In the genomic region with DNA sequence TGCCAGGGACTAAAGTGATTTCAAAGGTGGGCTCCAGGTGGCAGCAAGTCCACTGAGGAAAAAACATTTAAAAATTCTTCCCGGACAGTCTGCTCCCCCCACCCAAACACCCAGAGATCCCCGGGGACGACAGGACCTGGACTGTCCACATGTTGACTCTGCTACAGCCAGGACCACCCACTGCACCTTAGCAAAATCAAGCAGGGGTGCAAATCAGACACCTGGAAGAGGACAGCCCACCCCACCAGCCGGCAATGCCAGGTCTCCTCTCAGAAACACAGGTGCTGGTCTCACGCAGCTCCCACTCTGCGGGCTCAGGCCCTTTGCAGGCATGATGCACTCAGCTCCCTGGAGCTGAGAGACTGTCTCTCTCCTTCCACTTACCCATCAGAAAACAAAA, we compare ENCODE assay signal across 20 cellular contexts.
A peak's percentile ranks its signal among the peaks of the same experiment; 100 is the strongest.
DNase-seq lines count a peak whose midpoint lies in the region; ATAC-seq and TF ChIP-seq lines count a peak whose summit lies in the region.
"Had no signal": no experiment of that assay in that cellular context is flagged by ENCODE, and none has a peak within 500 bp of the region (broad histone marks: within the 10 kb centered on the region; RNA-seq: fewer than 3 reads in every experiment).

No MANE protein-coding gene starts in this region.

- H3K27ac ChIP-seq in gastroesophageal sphincter (peak overlapping the region in 3 of 4 donors; percentile 74 to 79 (median 78)), ovary (peak overlapping the region; percentile 0 to 81), upper lobe of right lung (peak overlapping the region; percentile 81)
- H3K27ac ChIP-seq: SJCRH30, WERI-Rb-1 had no signal

- H3K36me3 Mint-ChIP-seq in stimulated activated naive B cell treated with anti-CD40 and anti-IgM and Interleukin-4, amounts not matched to agents 10 μg/mL and 1 μg/mL and 100 μg/mL, for 72 hours, result peaks cover 11 to 32% of the 10 kb centered on the region in 2 donors
- H3K36me3 Mint-ChIP-seq: natural killer cell had no signal

- no peak for TF ChIP-seq EP300 in gastroesophageal sphincter (IDR thresholded peaks at IDR 0.05)
- no peak for TF ChIP-seq EP300 in ovary (IDR thresholded peaks at IDR 0.05)

- peaks cover 0 to 9% of the 10 kb centered on the region in 2 donors for H3K36me3 ChIP-seq in gastroesophageal sphincter
- H3K36me3 ChIP-seq in ovary, result no peaks in the 10 kb centered on the region
- peaks cover 13% of the 10 kb centered on the region for H3K36me3 ChIP-seq in upper lobe of right lung
- H3K36me3 ChIP-seq: transverse colon, WERI-Rb-1 had no signal

- no peaks in the 10 kb centered on the region for H3K9me3 Mint-ChIP-seq in stimulated activated naive B cell treated with anti-CD40 and anti-IgM and Interleukin-4, amounts not matched to agents 10 μg/mL and 1 μg/mL and 100 μg/mL, for 72 hours
- H3K9me3 Mint-ChIP-seq: activated CD4-positive, alpha-beta memory T cell treated with anti-CD3 and anti-CD28 coated beads, Interleukin-2, amount 10 ng/mL, durations not matched to agents 7 days and 5 days; natural killer cell had no signal

- no peaks in the 10 kb centered on the region for H3K9me3 ChIP-seq in gastroesophageal sphincter
- no peaks in the 10 kb centered on the region for H3K9me3 ChIP-seq in ovary
- H3K9me3 ChIP-seq in upper lobe of right lung, result no peaks in the 10 kb centered on the region
- H3K9me3 ChIP-seq: SJCRH30, transverse colon had no signal

- no peak overlapping the region for H3K4me3 Mint-ChIP-seq in stimulated activated naive B cell treated with anti-CD40 and anti-IgM and Interleukin-4, amounts not matched to agents 10 μg/mL and 1 μg/mL and 100 μg/mL, for 72 hours
- H3K4me3 Mint-ChIP-seq: activated CD4-positive, alpha-beta memory T cell treated with anti-CD3 and anti-CD28 coated beads, Interleukin-2, amount 10 ng/mL, durations not matched to agents 7 days and 5 days; natural killer cell had no signal

- TF ChIP-seq CTCF in gastroesophageal sphincter (IDR thresholded peaks at IDR 0.05) (no peak), ovary (IDR thresholded peaks at IDR 0.05) (no peak), upper lobe of right lung (IDR thresholded peaks at IDR 0.05) (no peak)

- H3K27me3 Mint-ChIP-seq in stimulated activated naive B cell treated with anti-CD40 and anti-IgM and Interleukin-4, amounts not matched to agents 10 μg/mL and 1 μg/mL and 100 μg/mL, for 72 hours, result no peaks in the 10 kb centered on the region
- H3K27me3 Mint-ChIP-seq: activated CD4-positive, alpha-beta memory T cell treated with anti-CD3 and anti-CD28 coated beads, Interleukin-2, amount 10 ng/mL, durations not matched to agents 7 days and 5 days had no signal

- intact Hi-C loops in cardiac septum (cut with DNase I) (loop anchor here (10.0 kb wide), 1 partner anchor 145 kb away; no protein-coding TSS in a partner anchor), Right ventricle myocardium inferior (cut with DNase I) (no loop called here), ovary (cut with DNase I) (no loop called here), upper lobe of right lung (cut with DNase I) (no loop called here)

- ATAC-seq in Right ventricle myocardium inferior (no peak), gastroesophageal sphincter (no peak), upper lobe of right lung (no peak)
- ATAC-seq in stimulated activated naive B cell treated with anti-CD40 and anti-IgM and Interleukin-4, amounts not matched to agents 10 μg/mL and 1 μg/mL and 100 μg/mL, for 72 hours (replicated peaks), result no peak
- ATAC-seq: natural killer cell had no signal

- DNase-seq in cardiac septum (ENCODE audit: low spot score) (peak; percentile 68), Right ventricle myocardium inferior (ENCODE audit: missing footprints) (no peak), ovary (no peak), upper lobe of right lung (no peak), SKM-1 treated with dmso at 0.1 percent for 144 hours (lab: John Stamatoyannopoulos, UW; ENCODE audit: unreplicated experiment) (no peak), NCI-H1417 (lab: John Stamatoyannopoulos, UW) (no peak)
- no peak for DNase-seq in stimulated activated naive B cell treated with anti-CD40 and anti-IgM and Interleukin-4, amounts not matched to agents 10 μg/mL and 1 μg/mL and 100 μg/mL, for 72 hours
- DNase-seq: activated CD4-positive, alpha-beta memory T cell treated with anti-CD3 and anti-CD28 coated beads, Interleukin-2, amount 10 ng/mL, durations not matched to agents 7 days and 5 days; activated naive CD4-positive, alpha-beta T cell treated with Interleukin-2 at 50 U/mL for 16 hours; activated T-cell treated with anti-CD3 and anti-CD28 coated beads, Interleukin-2, amount 50 U/mL, for 1 hour; effector CD8-positive, alpha-beta T cell; natural killer cell; NCI-H1417 treated with DMSO at 0.1 percent for 48 hours; NCI-H748 treated with DMSO at 0.1 percent for 48 hours; SJCRH30; stimulated activated CD4-positive, alpha-beta T cell treated with anti-CD3 and anti-CD28 coated beads, Interleukin-15, amount 100 ng/mL, for 24 hours; T-helper 2 cell; WERI-Rb-1 had no signal

- H3K27me3 ChIP-seq in gastroesophageal sphincter (no peaks in the 10 kb centered on the region), ovary (no peaks in the 10 kb centered on the region), upper lobe of right lung (no peaks in the 10 kb centered on the region)
- H3K27me3 ChIP-seq: SJCRH30, transverse colon had no signal

- H3K4me1 Mint-ChIP-seq in stimulated activated naive B cell treated with anti-CD40 and anti-IgM and Interleukin-4, amounts not matched to agents 10 μg/mL and 1 μg/mL and 100 μg/mL, for 72 hours, result peaks cover 10 to 14% of the 10 kb centered on the region in 2 donors
- H3K4me1 Mint-ChIP-seq: activated CD4-positive, alpha-beta memory T cell treated with anti-CD3 and anti-CD28 coated beads, Interleukin-2, amount 10 ng/mL, durations not matched to agents 7 days and 5 days; natural killer cell had no signal

- TF ChIP-seq POLR2A in gastroesophageal sphincter (IDR thresholded peaks at IDR 0.05) (no peak), ovary (IDR thresholded peaks at IDR 0.05) (no peak)

- 50 to 79% methylated on average over 2 to 4 of the region's 6 CpGs for WGBS in gastroesophageal sphincter (ENCODE audit: low coverage in 1 of 2), 2 donors
- WGBS in ovary, 3 donors, result 59 to 64% (median 62%) methylated on average over 6 of the region's 6 CpGs

- no peak overlapping the region for H3K27ac Mint-ChIP-seq in stimulated activated naive B cell treated with anti-CD40 and anti-IgM and Interleukin-4, amounts not matched to agents 10 μg/mL and 1 μg/mL and 100 μg/mL, for 72 hours
- H3K27ac Mint-ChIP-seq: activated CD4-positive, alpha-beta memory T cell treated with anti-CD3 and anti-CD28 coated beads, Interleukin-2, amount 10 ng/mL, durations not matched to agents 7 days and 5 days; natural killer cell had no signal

- H3K4me3 ChIP-seq in gastroesophageal sphincter (no peak overlapping the region), ovary (no peak overlapping the region), upper lobe of right lung (no peak overlapping the region)
- H3K4me3 ChIP-seq: SJCRH30, transverse colon had no signal

- peaks cover 0 to 83% (median 26%) of the 10 kb centered on the region in 3 donors for H3K4me1 ChIP-seq in gastroesophageal sphincter
- peaks cover 29% of the 10 kb centered on the region for H3K4me1 ChIP-seq in ovary (ENCODE audit: insufficient read depth)
- H3K4me1 ChIP-seq in upper lobe of right lung, result peaks cover 62% of the 10 kb centered on the region
